11 cellular contexts compared by ENCODE assay signal in the genomic region with DNA sequence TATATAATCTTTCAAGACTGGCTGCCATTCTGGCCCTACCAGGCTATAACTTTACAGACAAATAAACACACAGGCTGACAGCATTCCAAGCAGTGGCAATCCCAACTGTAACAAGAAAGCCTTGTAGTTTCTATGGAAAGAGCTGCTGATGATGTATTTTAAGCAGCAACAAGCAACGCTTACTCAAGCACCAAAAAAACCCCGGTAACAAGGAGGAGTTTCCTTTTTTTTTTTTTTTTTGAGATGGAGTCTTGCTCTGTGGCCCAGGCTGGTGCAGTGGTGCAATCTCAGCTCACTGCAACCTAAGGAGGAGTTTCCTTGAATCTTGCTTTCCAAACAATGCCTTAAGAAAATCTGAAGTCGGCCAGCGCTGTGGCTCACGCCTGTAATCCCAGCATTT. TPM values are rescaled to one million over a fixed set of nuclear protein-coding genes. Genes with fewer than 3 reads are reported as not detected.
DNase-seq lines count a peak whose midpoint lies in the region; TF ChIP-seq lines count a peak whose summit lies in the region.
"Had no signal": no experiment of that assay in that cellular context is flagged by ENCODE, and none has a peak within 500 bp of the region (broad histone marks: within the 10 kb centered on the region; RNA-seq: fewer than 3 reads in every experiment).

No MANE protein-coding gene starts in this region.

- no peak for TF ChIP-seq CTCF in VCaP (conservative IDR thresholded peaks at IDR 0.05)

- DNase-seq in AG20443 (ENCODE audit: low spot score) (peak; percentile 40), fibroblast of the conjunctiva (ENCODE audit: low read depth) (peak; percentile 29), posterior vena cava (ENCODE audit: low spot score) (peak; percentile 78), NCI-H510A treated with DMSO at 0.1 percent for 48 hours (lab: John Stamatoyannopoulos, UW) (no peak), SHP77 treated with DMSO at 0.1 percent for 48 hours (lab: John Stamatoyannopoulos, UW) (no peak)
- no peak for DNase-seq in activated CD4-positive, CD25-positive, alpha-beta regulatory T cell treated with anti-CD3 and anti-CD28 coated beads, Interleukin-2, amount 50 U/mL, for 72 hours
- no peak for DNase-seq in activated naive CD4-positive, alpha-beta T cell (lab: John Stamatoyannopoulos, UW)
- DNase-seq: activated CD4-positive, alpha-beta T cell treated with anti-CD3 and anti-CD28 coated beads for 4 hours; KG1; NCI-H2081 treated with DMSO at 0.1 percent for 48 hours had no signal

- H3K27ac ChIP-seq in VCaP, result peak overlapping the region; percentile 40

- intact Hi-C loops in posterior vena cava (cut with DNase I), result loop anchor here in 1 of 2 donors (10.0 kb wide), 1 partner anchor 99 kb away; the partner anchor contains the start of gene PPY

RNA-seq across cellular contexts. Expression of gene LSM12, which starts 23.1 kb away (rescaled TPM):
- total RNA-seq in posterior vena cava, result 10 to 100 TPM; 37.5 to 38.2 TPM

RNA-seq across cellular contexts. Expression of gene G6PC3, which starts 27.2 kb away (rescaled TPM):
- total RNA-seq in posterior vena cava, result 10 to 100 TPM; 40.3 to 41.4 TPM

RNA-seq across cellular contexts. Expression of gene TMEM101, which starts 28.6 kb away (rescaled TPM):
- total RNA-seq in posterior vena cava, result 10 to 100 TPM; 12.9 to 14.8 TPM

RNA-seq across cellular contexts. Expression of gene NAGS, which starts 38.9 kb away (rescaled TPM):
- total RNA-seq in posterior vena cava, result 1 to 10 TPM in 1 of 2 donors, under 1 TPM in 1; 0.86 to 1.2 TPM

Comparison
In these comparisons a context has a peak if more than half of its experiments do, and no peak if none do; other contexts are left out.
1. DNase-seq: peak in AG20443 (single experiment), fibroblast of the conjunctiva (single experiment) and posterior vena cava (single experiment); none in activated CD4-positive, CD25-positive, alpha-beta regulatory T cell treated with anti-CD3 and anti-CD28 coated beads, Interleukin-2, amount 50 U/mL, for 72 hours (single experiment), NCI-H510A treated with DMSO at 0.1 percent for 48 hours (single experiment), activated naive CD4-positive, alpha-beta T cell (0 of 4) and SHP77 treated with DMSO at 0.1 percent for 48 hours (single experiment).